ENCODE assay signal across 8 cellular contexts in genomic region chr1:116569776-116570357, GRCh38. TPM values are rescaled to one million over a fixed set of nuclear protein-coding genes. Genes with fewer than 3 reads are reported as not detected.
DNase-seq lines count a peak whose midpoint lies in the region; TF ChIP-seq lines count a peak whose summit lies in the region.

No MANE protein-coding gene starts in this region.

- no peaks in the 10 kb centered on the region for H3K9me3 ChIP-seq in mammary epithelial cell (replicated peaks; ENCODE audit: insufficient read depth, low read length)
- H3K9me3 ChIP-seq in liver (ENCODE audit: control insufficient read depth in 4 of 4, low read length in 3 of 4): no peaks in the 10 kb centered on the region

- 63% methylated on average over 18 of the region's 22 CpGs for WGBS in mammary epithelial cell (ENCODE audit: low coverage, missing lambda C conversion rate)
- WGBS in liver: 26% methylated on average over 22 of the region's 22 CpGs

- H3K36me3 ChIP-seq in H7 (replicated peaks; ENCODE audit: control insufficient read depth, insufficient read depth, low read length): no peaks in the 10 kb centered on the region
- H3K36me3 ChIP-seq in mammary epithelial cell (ENCODE audit: insufficient read depth, low read length): no peaks in the 10 kb centered on the region
- H3K36me3 ChIP-seq in liver (ENCODE audit: control insufficient read depth in 4 of 4, insufficient read depth in 3 of 4, low read depth in 1 of 4, low read length in 3 of 4): no peaks in the 10 kb centered on the region

- H4K20me1 ChIP-seq in mammary epithelial cell (ENCODE audit: insufficient read depth, low read length): no peaks in the 10 kb centered on the region

- peaks cover 57% of the 10 kb centered on the region for H3K79me2 ChIP-seq in mammary epithelial cell (ENCODE audit: insufficient read depth, low read length)

- no peak for TF ChIP-seq CTCF in mammary epithelial cell (conservative IDR thresholded peaks at IDR 0.05 in 1 of 2, IDR thresholded peaks at IDR 0.05 in 1 of 2; ENCODE audit: extremely low read depth in 1 of 2, insufficient read depth in 1 of 2, low read depth in 1 of 2, low read length in 2 of 2)
- TF ChIP-seq CTCF in liver (IDR thresholded peaks at IDR 0.05; ENCODE audit: low read depth, low read length, missing input control): no peak

- CTCF ChIA-PET in mammary epithelial cell (lab: Charles Lee; ENCODE audit: low non-redundant PET): interaction anchor here (0.8 kb wide), 1 partner anchor 927 kb away, joined by 3 read pairs; no protein-coding TSS in a partner anchor

- H3K27me3 ChIP-seq in H7 (ENCODE audit: control insufficient read depth, insufficient read depth, low read length) (peaks cover 2% of the 10 kb centered on the region), mammary epithelial cell (ENCODE audit: insufficient read depth, low read length) (no peaks in the 10 kb centered on the region), liver (ENCODE audit: control insufficient read depth in 4 of 4, insufficient read depth in 4 of 4, low read length in 3 of 4) (no peaks in the 10 kb centered on the region)

- intact Hi-C loops in mammary epithelial cell (cut with micrococcal nuclease): loop anchor here (5.0 to 10.0 kb wide), 3 partner anchors 63 to 557 kb away; no protein-coding TSS in a partner anchor

- H3K9ac ChIP-seq in mammary epithelial cell (ENCODE audit: insufficient read depth, low read length) (peak overlapping the region; percentile 94), liver (ENCODE audit: low read depth in 1 of 2, low read length in 2 of 2) (peak overlapping the region; percentile 24 to 79)

- dilution Hi-C loops in mammary epithelial cell (cut with HindIII; ENCODE audit: low sequenced_read_pairs): no loop called here

- peak overlapping the region; percentile 98 for H2AFZ ChIP-seq in mammary epithelial cell (ENCODE audit: low read depth, low read length)

- TF ChIP-seq RAD21 in liver (IDR thresholded peaks at IDR 0.05): no peak

- H3K4me2 ChIP-seq in mammary epithelial cell (ENCODE audit: insufficient read depth, low read depth, low read length): peak overlapping the region; percentile 69

- H3K4me3 ChIP-seq in H7 (ENCODE audit: insufficient read depth, low read depth, low read length) (peak overlapping the region; percentile 94), mammary epithelial cell (replicated peaks in 1 of 3; ENCODE audit: insufficient read depth in 1 of 3, low read depth in 2 of 3, low read length in 3 of 3) (peak overlapping the region; percentile 81 to 89 (median 88)), liver (ENCODE audit: low read depth in 1 of 3, low read length in 3 of 3) (peak overlapping the region; percentile 88 to 91 (median 88))

- DNase-seq in AML-193 (lab: John Stamatoyannopoulos, UW): peak; percentile 13 to 35
- no peak for DNase-seq in H7
- DNase-seq in T follicular helper cell (ENCODE audit: low read depth): peak; percentile 25
- no peak for DNase-seq in mammary epithelial cell
- peak; percentile 19 for DNase-seq in stimulated activated CD8-positive, alpha-beta memory T cell treated with anti-CD3 and anti-CD28 coated beads, Interleukin-4, amount 100 ng/mL, for 24 hours (ENCODE audit: low read depth)
- no peak for DNase-seq in OCI-M2 (lab: John Stamatoyannopoulos, UW; ENCODE audit: unreplicated experiment)
- no peak for DNase-seq in HCEC 1CT

- H3K4me1 ChIP-seq in mammary epithelial cell (ENCODE audit: insufficient read depth, low read length) (peaks cover 20% of the 10 kb centered on the region), liver (ENCODE audit: control insufficient read depth in 4 of 4, insufficient read depth in 4 of 4, low read length in 3 of 4) (peaks cover 1 to 12% (median 11%) of the 10 kb centered on the region in 4 donors)

- no TSS peak for BruUV-seq in mammary epithelial cell (replicated peaks; lab: Mats Ljungman, UMichigan)

- H3K27ac ChIP-seq in mammary epithelial cell (ENCODE audit: insufficient read depth, low read depth, low read length): peak overlapping the region; percentile 83
- peak overlapping the region; percentile 93 to 97 for H3K27ac ChIP-seq in liver (ENCODE audit: low read depth in 1 of 2, low read length in 2 of 2)

- in situ Hi-C loops in mammary epithelial cell (cut with MboI; ENCODE audit: low sequenced_read_pairs in 2 of 2): no loop called here

TF ChIP-seq in liver, 16 proteins besides CTCF, POLR2A, EP300 and RAD21:
- no peak for TF ChIP-seq EGR1 (IDR thresholded peaks at IDR 0.05; ENCODE audit: low read depth in 2 of 2)
- TF ChIP-seq, protein P1, sequence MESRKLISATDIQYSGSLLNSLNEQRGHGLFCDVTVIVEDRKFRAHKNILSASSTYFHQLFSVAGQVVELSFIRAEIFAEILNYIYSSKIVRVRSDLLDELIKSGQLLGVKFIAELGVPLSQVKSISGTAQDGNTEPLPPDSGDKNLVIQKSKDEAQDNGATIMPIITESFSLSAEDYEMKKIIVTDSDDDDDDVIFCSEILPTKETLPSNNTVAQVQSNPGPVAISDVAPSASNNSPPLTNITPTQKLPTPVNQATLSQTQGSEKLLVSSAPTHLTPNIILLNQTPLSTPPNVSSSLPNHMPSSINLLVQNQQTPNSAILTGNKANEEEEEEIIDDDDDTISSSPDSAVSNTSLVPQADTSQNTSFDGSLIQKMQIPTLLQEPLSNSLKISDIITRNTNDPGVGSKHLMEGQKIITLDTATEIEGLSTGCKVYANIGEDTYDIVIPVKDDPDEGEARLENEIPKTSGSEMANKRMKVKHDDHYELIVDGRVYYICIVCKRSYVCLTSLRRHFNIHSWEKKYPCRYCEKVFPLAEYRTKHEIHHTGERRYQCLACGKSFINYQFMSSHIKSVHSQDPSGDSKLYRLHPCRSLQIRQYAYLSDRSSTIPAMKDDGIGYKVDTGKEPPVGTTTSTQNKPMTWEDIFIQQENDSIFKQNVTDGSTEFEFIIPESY (IDR thresholded peaks at IDR 0.05): no peak
- no peak for TF ChIP-seq NR2F2 (IDR thresholded peaks at IDR 0.05)
- no peak for TF ChIP-seq SP1 (IDR thresholded peaks at IDR 0.05)
- TF ChIP-seq FOXA2 (IDR thresholded peaks at IDR 0.05): no peak
- TF ChIP-seq RXRA (IDR thresholded peaks at IDR 0.05): no peak
- TF ChIP-seq HNF4G (IDR thresholded peaks at IDR 0.05): no peak
- no peak for TF ChIP-seq JUND (IDR thresholded peaks at IDR 0.05)
- TF ChIP-seq TAF1 (conservative IDR thresholded peaks at IDR 0.05): no peak
- TF ChIP-seq HNF4A (conservative IDR thresholded peaks at IDR 0.05): no peak
- TF ChIP-seq GABPA (IDR thresholded peaks at IDR 0.05 in 1 of 2, conservative IDR thresholded peaks at IDR 0.05 in 1 of 2): no peak
- TF ChIP-seq, protein P2, sequence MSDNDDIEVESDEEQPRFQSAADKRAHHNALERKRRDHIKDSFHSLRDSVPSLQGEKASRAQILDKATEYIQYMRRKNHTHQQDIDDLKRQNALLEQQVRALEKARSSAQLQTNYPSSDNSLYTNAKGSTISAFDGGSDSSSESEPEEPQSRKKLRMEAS (IDR thresholded peaks at IDR 0.05): no peak
- TF ChIP-seq REST (IDR thresholded peaks at IDR 0.05): no peak
- TF ChIP-seq FOXA1 (IDR thresholded peaks at IDR 0.05): no peak
- TF ChIP-seq, protein P3, sequence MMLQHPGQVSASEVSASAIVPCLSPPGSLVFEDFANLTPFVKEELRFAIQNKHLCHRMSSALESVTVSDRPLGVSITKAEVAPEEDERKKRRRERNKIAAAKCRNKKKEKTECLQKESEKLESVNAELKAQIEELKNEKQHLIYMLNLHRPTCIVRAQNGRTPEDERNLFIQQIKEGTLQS (IDR thresholded peaks at IDR 0.05): no peak
- no peak for TF ChIP-seq YY1 (IDR thresholded peaks at IDR 0.05)

RNA-seq across cellular contexts. Expression of gene CD58, which starts 1.0 kb away (rescaled TPM):
- total RNA-seq in H7 (2014; rRNA removed; shearing (Covaris generic)): 9.3 and 14.1 TPM in 2 replicates
- total RNA-seq in mammary epithelial cell: 10 to 100 TPM; 22.5 to 43.2 TPM
- polyA plus RNA-seq in mammary epithelial cell: 25.8 TPM
- polyA minus RNA-seq in mammary epithelial cell: 2.3 TPM
- total RNA-seq in liver: 10 to 100 TPM; 10.4 to 30.2 TPM
- 10 to 100 TPM in 1 of 2 donors, 1 to 10 TPM in 1; 5.1 to 11.3 TPM for polyA plus RNA-seq in liver

Comparison
In these comparisons a context has a peak if more than half of its experiments do, and no peak if none do; other contexts are left out.
1. DNase-seq: peak in AML-193 (2 of 2), T follicular helper cell (single experiment) and stimulated activated CD8-positive, alpha-beta memory T cell treated with anti-CD3 and anti-CD28 coated beads, Interleukin-4, amount 100 ng/mL, for 24 hours (single experiment); none in H7 (single experiment), mammary epithelial cell (single experiment), OCI-M2 (single experiment) and HCEC 1CT (single experiment).
2. Peak in every context shown above with its lines, with median percentiles within 50 percentile points of each other: H3K4me3 ChIP-seq.